6 cellular contexts compared by ENCODE assay signal in genomic region chr9:137286980-137287383, GRCh38. TPM values are rescaled to one million over a fixed set of nuclear protein-coding genes. Genes with fewer than 3 reads are reported as not detected.
DNase-seq lines count a peak whose midpoint lies in the region; FAIRE-seq and TF ChIP-seq lines count a peak whose summit lies in the region.

No MANE protein-coding gene starts in this region.

- 44 to 46% methylated on average over 14 of the region's 14 CpGs for WGBS in lower leg skin, 2 donors

- TF ChIP-seq POLR2A in lower leg skin (IDR thresholded peaks at IDR 0.05) = no peak

- peak; percentile 41 for FAIRE-seq in GM18507 (lab: Jason Lieb, UNC)
- FAIRE-seq in urothelium cell line (lab: Jason Lieb, UNC) = no peak

- DNase-seq in GM18507 (ENCODE audit: extremely low spot score, insufficient read length, low read depth) = no peak
- peak; percentile 13 for DNase-seq in NCI-H82 treated with DMSO at 0.1 percent for 48 hours (lab: John Stamatoyannopoulos, UW; ENCODE audit: unreplicated experiment)
- peak; percentile 26 for DNase-seq in fibroblast of gingiva (ENCODE audit: low read depth)
- DNase-seq in urothelium cell line (ENCODE audit: low spot score) = peak; percentile 77
- DNase-seq in pons (ENCODE audit: low spot score) = no peak
- DNase-seq in lower leg skin (ENCODE audit: low spot score in 2 of 2) = no peak

- no peak overlapping the region for H3K4me3 ChIP-seq in lower leg skin (ENCODE audit: low read depth, poor library complexity, severe bottlenecking)

- intact Hi-C loops in lower leg skin (cut with DNase I; ENCODE audit: low total_unique reads) = no loop called here

- TF ChIP-seq CTCF in lower leg skin (IDR thresholded peaks at IDR 0.05) = no peak

RNA-seq across cellular contexts. Expression of gene TOR4A, which starts 9.5 kb away (rescaled TPM):
- 1 to 10 TPM; 4.9 to 7.4 (median 5.6) TPM for total RNA-seq in lower leg skin

RNA-seq across cellular contexts. Expression of gene NRARP, which starts 15.1 kb away (rescaled TPM):
- total RNA-seq in lower leg skin = 10 to 100 TPM; 28.5 to 49.2 (median 41.0) TPM

RNA-seq across cellular contexts. Expression of gene NELFB, which starts 31.9 kb away (rescaled TPM):
- 10 to 100 TPM; 40.7 to 52.7 (median 49.9) TPM for total RNA-seq in lower leg skin

RNA-seq across cellular contexts. Expression of gene STPG3, which starts 35.9 kb away (rescaled TPM):
- total RNA-seq in lower leg skin = not detected

RNA-seq across cellular contexts. Expression of gene TUBB4B, which starts 45.9 kb away (rescaled TPM):
- total RNA-seq in lower leg skin = 100 to 1,000 TPM; 317 to 604 (median 408) TPM

Comparison
In these comparisons a context has a peak if more than half of its experiments do, and no peak if none do; other contexts are left out.
1. DNase-seq: peak in NCI-H82 treated with DMSO at 0.1 percent for 48 hours (single experiment), fibroblast of gingiva (single experiment) and urothelium cell line (single experiment); none in GM18507 (single experiment), pons (single experiment) and lower leg skin (0 of 2).